Comparison of ENCODE assay signal across 12 cellular contexts in genomic region chr22:35155403-35156025, GRCh38.
DNase-seq lines count a peak whose midpoint lies in the region; ATAC-seq and TF ChIP-seq lines count a peak whose summit lies in the region.
"Had no signal": no experiment of that assay in that cellular context is flagged by ENCODE, and none has a peak within 500 bp of the region (broad histone marks: within the 10 kb centered on the region; RNA-seq: fewer than 3 reads in every experiment).

No MANE protein-coding gene starts in this region.

- no peak overlapping the region for H2AFZ ChIP-seq in PC-3 (ENCODE audit: low read length)

- H3K4me1 ChIP-seq in PC-3 (ENCODE audit: insufficient read depth, low read length), result no peaks in the 10 kb centered on the region
- H3K4me1 ChIP-seq: tibial artery had no signal

- no peak overlapping the region for H3K4me2 ChIP-seq in PC-3 (ENCODE audit: low read length)

- no TSS peak for BruUV-seq in PC-3 (replicated peaks; lab: Mats Ljungman, UMichigan)

- no peaks in the 10 kb centered on the region for H3K27me3 ChIP-seq in PC-3 (ENCODE audit: low read length)

- H3K4me3 ChIP-seq in PC-3 (ENCODE audit: low read length), result no peak overlapping the region
- H3K4me3 ChIP-seq: tibial artery had no signal

- peaks cover 3% of the 10 kb centered on the region in 2 donors for H3K4me1 Mint-ChIP-seq in natural killer cell
- H3K4me1 Mint-ChIP-seq in natural killer cell treated with Interleukin-12 subunit alpha and Interleukin-12 subunit beta and Interleukin-15 and Interleukin-18, amount 100 ng/mL, for 72 hours (ENCODE audit: low read depth in 2 of 2), result peaks cover 4 to 7% of the 10 kb centered on the region in 2 donors

- ATAC-seq in natural killer cell, result no peak
- no peak for ATAC-seq in natural killer cell treated with Interleukin-12 subunit alpha and Interleukin-12 subunit beta and Interleukin-15 and Interleukin-18, amount 100 ng/mL, for 72 hours
- no peak for ATAC-seq in HG03135 (IDR thresholded peaks at IDR 0.05; ENCODE audit: unreplicated experiment)
- ATAC-seq in PC-3, result no peak
- ATAC-seq in GM18505 (IDR thresholded peaks at IDR 0.05; ENCODE audit: unreplicated experiment), result no peak

- CTCF ChIA-PET in PC-3 (lab: Charles Lee), result no interaction called here

- TF ChIP-seq CTCF in natural killer cell (IDR thresholded peaks at IDR 0.05) (peak; percentile 2), PC-3 (conservative IDR thresholded peaks at IDR 0.05; ENCODE audit: low read depth, low read length) (no peak)

- H3K9me3 ChIP-seq in PC-3 (ENCODE audit: low read length), result no peaks in the 10 kb centered on the region
- H3K9me3 ChIP-seq: tibial artery had no signal

- DNase-seq in natural killer cell (no peak), NAMALWA (ENCODE audit: low spot score) (peak; percentile 27), erythroblast (lab: John Stamatoyannopoulos, UW) (peak; percentile 27 to 33), PC-3 (no peak), GOT3 (lab: John Stamatoyannopoulos, UW) (no peak)
- DNase-seq in natural killer cell treated with Interleukin-12 subunit alpha and Interleukin-12 subunit beta and Interleukin-15 and Interleukin-18, amount 100 ng/mL, for 72 hours (ENCODE audit: low spot score), result no peak
- DNase-seq: central memory CD4-positive, alpha-beta T cell; effector memory CD4-positive, alpha-beta T cell; tibial artery had no signal

- no peaks in the 10 kb centered on the region for H3F3A ChIP-seq in PC-3 (ENCODE audit: low read length, unreplicated experiment)

- H3K36me3 ChIP-seq in PC-3 (ENCODE audit: low read depth, low read length), result no peaks in the 10 kb centered on the region
- H3K36me3 ChIP-seq: tibial artery had no signal

- H3K9ac ChIP-seq in PC-3 (ENCODE audit: low read length), result no peak overlapping the region

- no peak overlapping the region for H3K4me3 Mint-ChIP-seq in natural killer cell
- no peak overlapping the region for H3K4me3 Mint-ChIP-seq in natural killer cell treated with Interleukin-12 subunit alpha and Interleukin-12 subunit beta and Interleukin-15 and Interleukin-18, amount 100 ng/mL, for 72 hours

- H3K27ac ChIP-seq in PC-3 (ENCODE audit: low read length), result no peak overlapping the region
- H3K27ac ChIP-seq: HL-60, tibial artery had no signal

- no peak for TF ChIP-seq POLR2A in erythroblast (IDR thresholded peaks at IDR 0.05; ENCODE audit: low read length)
- no peak for TF ChIP-seq POLR2A in GM18505 (IDR thresholded peaks at IDR 0.05; ENCODE audit: borderline replicate concordance, extremely low read depth, insufficient read depth, insufficient read length)

- H3K9me2 ChIP-seq in PC-3 (replicated peaks; ENCODE audit: low read length), result no peaks in the 10 kb centered on the region

- no peak overlapping the region for H3K27ac Mint-ChIP-seq in natural killer cell
- H3K27ac Mint-ChIP-seq in natural killer cell treated with Interleukin-12 subunit alpha and Interleukin-12 subunit beta and Interleukin-15 and Interleukin-18, amount 100 ng/mL, for 72 hours, result no peak overlapping the region

- no peaks in the 10 kb centered on the region for H3K36me3 Mint-ChIP-seq in natural killer cell
- no peaks in the 10 kb centered on the region for H3K36me3 Mint-ChIP-seq in natural killer cell treated with Interleukin-12 subunit alpha and Interleukin-12 subunit beta and Interleukin-15 and Interleukin-18, amount 100 ng/mL, for 72 hours

- peaks cover 16 to 39% of the 10 kb centered on the region in 2 donors for H3K27me3 Mint-ChIP-seq in natural killer cell (ENCODE audit: low read depth in 2 of 2)
- H3K27me3 Mint-ChIP-seq in natural killer cell treated with Interleukin-12 subunit alpha and Interleukin-12 subunit beta and Interleukin-15 and Interleukin-18, amount 100 ng/mL, for 72 hours, result peaks cover 28% of the 10 kb centered on the region in 2 donors

- H3K9me3 Mint-ChIP-seq in natural killer cell, result no peaks in the 10 kb centered on the region
- H3K9me3 Mint-ChIP-seq in natural killer cell treated with Interleukin-12 subunit alpha and Interleukin-12 subunit beta and Interleukin-15 and Interleukin-18, amount 100 ng/mL, for 72 hours, result no peaks in the 10 kb centered on the region

- POLR2A ChIA-PET in PC-3 (lab: Charles Lee; ENCODE audit: unreplicated experiment), result no interaction called here

- no peaks in the 10 kb centered on the region for H3K79me2 ChIP-seq in PC-3 (ENCODE audit: low read length)

- no peaks in the 10 kb centered on the region for H4K20me1 ChIP-seq in PC-3 (ENCODE audit: low read length)

- intact Hi-C loops in natural killer cell (cut with micrococcal nuclease) (loop anchor here (10.0 kb wide), 1 partner anchor 1851 kb away; no protein-coding TSS in a partner anchor), PC-3 (cut with micrococcal nuclease) (loop anchor here (5.0 kb wide), 1 partner anchor 77 kb away; no protein-coding TSS in a partner anchor)

Comparison
In these comparisons a context has a peak if more than half of its experiments do, and no peak if none do; other contexts are left out.
1. DNase-seq: peak in NAMALWA (single experiment) and erythroblast (2 of 2); none in natural killer cell (single experiment), natural killer cell treated with Interleukin-12 subunit alpha and Interleukin-12 subunit beta and Interleukin-15 and Interleukin-18, amount 100 ng/mL, for 72 hours (single experiment), PC-3 (single experiment) and GOT3 (single experiment).